9 cellular contexts compared by ENCODE assay signal in genomic region chr14:32102152-32102787, GRCh38. TPM values are rescaled to one million over a fixed set of nuclear protein-coding genes. Genes with fewer than 3 reads are reported as not detected.
DNase-seq lines count a peak whose midpoint lies in the region; ATAC-seq lines count a peak whose summit lies in the region.
"Had no signal": no experiment of that assay in that cellular context is flagged by ENCODE, and none has a peak within 500 bp of the region (broad histone marks: within the 10 kb centered on the region; RNA-seq: fewer than 3 reads in every experiment).

No MANE protein-coding gene starts in this region.

- ATAC-seq in GM18498 (IDR thresholded peaks at IDR 0.05; ENCODE audit: unreplicated experiment), result peak; percentile 83
- peak; percentile 75 for ATAC-seq in GM21515 (IDR thresholded peaks at IDR 0.05; ENCODE audit: unreplicated experiment)
- ATAC-seq in HG03378 (IDR thresholded peaks at IDR 0.05; ENCODE audit: unreplicated experiment), result peak; percentile 77

- DNase-seq in amniotic epithelial cell (ENCODE audit: low read depth), result peak; percentile 72
- DNase-seq in UCSD-AML1 (lab: John Stamatoyannopoulos, UW; ENCODE audit: unreplicated experiment), result no peak
- DNase-seq in NCI-H345 (lab: John Stamatoyannopoulos, UW), result no peak
- no peak for DNase-seq in HT-29 (ENCODE audit: low spot score)
- no peak for DNase-seq in stimulated activated CD4-positive, alpha-beta T cell treated with anti-CD3 and anti-CD28 coated beads, Interleukin-2, amount 100 ng/mL, for 24 hours
- DNase-seq: retina had no signal

RNA-seq across cellular contexts. Expression of gene ARHGAP5, which starts 25.2 kb away (rescaled TPM):
- 30.3 and 31.0 TPM in 2 replicates for total RNA-seq in HT-29 (2014; rRNA removed; shearing (Covaris generic))
